Comparison of ENCODE assay signal across 39 cellular contexts in the genomic region with DNA sequence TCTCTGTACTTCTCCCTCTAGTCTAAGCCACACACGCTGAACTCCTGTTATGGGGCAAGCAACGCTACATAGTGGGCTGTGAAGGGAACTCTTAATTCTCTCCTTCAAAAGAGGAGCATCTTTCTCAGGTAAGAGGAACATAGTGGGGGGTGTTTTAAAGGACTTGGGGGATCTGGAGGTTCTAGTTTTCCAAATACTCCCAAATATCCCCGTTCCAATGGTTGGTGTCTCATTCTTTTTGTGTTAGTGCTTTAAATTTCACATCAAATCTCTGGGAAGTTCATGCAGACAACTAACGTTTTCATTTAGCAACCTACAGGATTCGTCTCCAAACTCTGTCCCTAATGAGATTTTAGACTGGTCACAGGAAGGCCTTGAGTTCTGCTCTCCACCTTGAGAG. TPM values are rescaled to one million over a fixed set of nuclear protein-coding genes. Genes with fewer than 3 reads are reported as not detected.
"Had no signal": no experiment of that assay in that cellular context is flagged by ENCODE, and none has a peak within 500 bp of the region (broad histone marks: within the 10 kb centered on the region; RNA-seq: fewer than 3 reads in every experiment).

No MANE protein-coding gene starts in this region.

- H3K27me3 ChIP-seq: ascending aorta, body of pancreas, brain microvascular endothelial cell, breast epithelium had no signal

- H3K4me3 ChIP-seq: ascending aorta, body of pancreas, breast epithelium had no signal

- H3K4me1 ChIP-seq: body of pancreas had no signal

- DNase-seq: activated B cell treated with CpG ODN at 0.5 μM for 24 hours; activated CD4-positive, alpha-beta memory T cell treated with anti-CD3 and anti-CD28 coated beads for 36 hours; activated CD4-positive, alpha-beta T cell treated with anti-CD3 and anti-CD28 coated beads for 4 hours; activated CD4-positive, alpha-beta T cell treated with anti-CD3 and anti-CD28 coated beads, Interleukin-2, amount 10 ng/mL, durations not matched to agents 24 days and 14 days; activated CD4-positive, alpha-beta T cell treated with anti-CD3 and anti-CD28 coated beads, Interleukin-2, amount 50 U/mL, for 1 hour; activated CD4-positive, alpha-beta T cell treated with anti-CD3 and anti-CD28 coated beads, Interleukin-2, amount 50 U/mL, for 4 hours; activated CD4-positive, CD25-positive, alpha-beta regulatory T cell treated with anti-CD3 and anti-CD28 coated beads, Interleukin-2, amount 50 U/mL, for 72 hours; activated CD8-positive, alpha-beta memory T cell treated with anti-CD3 and anti-CD28 coated beads, Interleukin-2, amount 50 U/mL, for 4 hours; activated CD8-positive, alpha-beta T cell treated with anti-CD3 and anti-CD28 coated beads for 36 hours; activated effector memory CD4-positive, alpha-beta T cell treated with anti-CD3 and anti-CD28 coated beads, Interleukin-2, amount 50 U/mL, for 16 hours; activated naive CD4-positive, alpha-beta T cell treated with anti-CD3 and anti-CD28 coated beads, Interleukin-2, amount 10 ng/mL, durations not matched to agents 7 days and 5 days; activated naive CD4-positive, alpha-beta T cell treated with Interleukin-2 at 50 U/mL for 16 hours; activated naive CD8-positive, alpha-beta T cell treated with anti-CD3 and anti-CD28 coated beads, Interleukin-2, amount 10 ng/mL, durations not matched to agents 7 days and 5 days; activated naive CD8-positive, alpha-beta T cell treated with anti-CD3 and anti-CD28 coated beads, Interleukin-2, amount 50 U/mL, for 24 hours; activated T-cell treated with anti-CD3 and anti-CD28 coated beads for 4 hours; activated T-cell treated with anti-CD3 and anti-CD28 coated beads, Interleukin-2, amount 50 U/mL, for 1 hour; activated T-cell treated with anti-CD3 and anti-CD28 coated beads, Interleukin-2, amount 50 U/mL, for 4 hours; activated T-cell treated with anti-CD3 and anti-CD28 coated beads, Interleukin-2, amount 50 U/mL, for 72 hours; amygdala; anterior cingulate cortex; body of pancreas; brain microvascular endothelial cell; caudate nucleus; cerebellar nuclear complex; T-helper 1 cell; T-helper 2 cell; T-helper 9 cell had no signal

- FAIRE-seq: TTC549 had no signal

- H3K36me3 ChIP-seq: ascending aorta, brain microvascular endothelial cell, breast epithelium had no signal

- H3K4me1 Mint-ChIP-seq: activated B cell treated with CpG ODN at 0.5 μM for 24 hours; activated CD4-positive, alpha-beta T cell treated with anti-CD3 and anti-CD28 coated beads, Interleukin-2, amount 10 ng/mL, durations not matched to agents 24 days and 14 days; activated naive CD4-positive, alpha-beta T cell treated with anti-CD3 and anti-CD28 coated beads, Interleukin-2, amount 10 ng/mL, durations not matched to agents 7 days and 5 days; activated naive CD8-positive, alpha-beta T cell treated with anti-CD3 and anti-CD28 coated beads, Interleukin-2, amount 10 ng/mL, durations not matched to agents 7 days and 5 days; activated naive CD8-positive, alpha-beta T cell treated with anti-CD3 and anti-CD28 coated beads, Interleukin-2, amount 50 U/mL, for 24 hours; activated T-helper 17 cell treated with anti-CD3 and anti-CD28 coated beads, Interleukin-2, amount 50 U/mL, for 72 hours; central memory CD8-positive, alpha-beta T cell had no signal

- H3K27ac ChIP-seq: ascending aorta, body of pancreas, brain microvascular endothelial cell, breast epithelium, VCaP had no signal

- H3K4me3 Mint-ChIP-seq: activated B cell treated with CpG ODN at 0.5 μM for 24 hours; activated CD4-positive, alpha-beta memory T cell treated with anti-CD3 and anti-CD28 coated beads for 36 hours; activated CD4-positive, alpha-beta T cell treated with anti-CD3 and anti-CD28 coated beads, Interleukin-2, amount 10 ng/mL, durations not matched to agents 24 days and 14 days; activated CD8-positive, alpha-beta T cell treated with anti-CD3 and anti-CD28 coated beads for 36 hours; activated naive CD4-positive, alpha-beta T cell treated with anti-CD3 and anti-CD28 coated beads, Interleukin-2, amount 10 ng/mL, durations not matched to agents 7 days and 5 days; activated naive CD4-positive, alpha-beta T cell treated with anti-CD3 and anti-CD28 coated beads, Interleukin-2, amount 50 U/mL, for 24 hours; activated naive CD8-positive, alpha-beta T cell; activated naive CD8-positive, alpha-beta T cell treated with anti-CD3 and anti-CD28 coated beads, Interleukin-2, amount 10 ng/mL, durations not matched to agents 7 days and 5 days; activated naive CD8-positive, alpha-beta T cell treated with anti-CD3 and anti-CD28 coated beads, Interleukin-2, amount 50 U/mL, for 24 hours; activated T-cell treated with anti-CD3 and anti-CD28 coated beads, Interleukin-2, amount 50 U/mL, for 4 hours; activated T-cell treated with anti-CD3 and anti-CD28 coated beads, Interleukin-2, amount 50 U/mL, for 72 hours; activated T-helper 1 cell treated with anti-CD3 and anti-CD28 coated beads, Interleukin-12 subunit alpha, Interleukin-12 subunit beta, Interleukin-2, Interleukin-4 antibody, amounts not matched to agents 30 ng/mL and 10 ng/mL and 1 ng/mL, durations not matched to agents 14 hours and 24 hours and 36 hours; activated T-helper 17 cell treated with anti-CD3 and anti-CD28 coated beads, Interleukin-2, amount 50 U/mL, for 72 hours; central memory CD8-positive, alpha-beta T cell; T-helper 1 cell treated with Interleukin-12 subunit alpha and Interleukin-12 subunit beta and Interleukin-4 antibody, amounts not matched to agents 30 μg/mL and 1 μg/mL, for 36 hours; T-helper 2 cell treated with Interferon-gamma antibody and Interleukin-4, amounts not matched to agents 5 μg/mL and 100 μg/mL, for 36 hours had no signal

- H3K9me3 Mint-ChIP-seq: activated naive CD4-positive, alpha-beta T cell treated with anti-CD3 and anti-CD28 coated beads, Interleukin-2, amount 50 U/mL, for 24 hours had no signal

- H3K27me3 Mint-ChIP-seq: activated CD4-positive, alpha-beta memory T cell treated with anti-CD3 and anti-CD28 coated beads for 36 hours; activated CD8-positive, alpha-beta T cell treated with anti-CD3 and anti-CD28 coated beads for 36 hours; activated naive CD4-positive, alpha-beta T cell treated with anti-CD3 and anti-CD28 coated beads, Interleukin-2, amount 50 U/mL, for 24 hours; activated naive CD8-positive, alpha-beta T cell; activated naive CD8-positive, alpha-beta T cell treated with anti-CD3 and anti-CD28 coated beads, Interleukin-2, amount 50 U/mL, for 24 hours; activated T-helper 17 cell treated with anti-CD3 and anti-CD28 coated beads, Interleukin-2, amount 50 U/mL, for 72 hours had no signal

- H3K9me3 ChIP-seq: body of pancreas, breast epithelium had no signal

- ATAC-seq: activated CD8-positive, alpha-beta T cell treated with anti-CD3 and anti-CD28 coated beads for 36 hours; activated naive CD8-positive, alpha-beta T cell treated with anti-CD3 and anti-CD28 coated beads, Interleukin-2, amount 50 U/mL, for 24 hours; activated T-cell treated with anti-CD3 and anti-CD28 coated beads, Interleukin-2, amount 50 U/mL, for 4 hours; activated T-cell treated with anti-CD3 and anti-CD28 coated beads, Interleukin-2, amount 50 U/mL, for 72 hours; activated T-helper 17 cell treated with anti-CD3 and anti-CD28 coated beads, Interleukin-2, amount 50 U/mL, for 72 hours; body of pancreas had no signal

- H3K27ac Mint-ChIP-seq: activated B cell treated with CpG ODN at 0.5 μM for 24 hours; activated CD4-positive, alpha-beta memory T cell treated with anti-CD3 and anti-CD28 coated beads for 36 hours; activated CD4-positive, alpha-beta T cell treated with anti-CD3 and anti-CD28 coated beads, Interleukin-2, amount 10 ng/mL, durations not matched to agents 24 days and 14 days; activated CD8-positive, alpha-beta T cell treated with anti-CD3 and anti-CD28 coated beads for 36 hours; activated naive CD4-positive, alpha-beta T cell treated with anti-CD3 and anti-CD28 coated beads, Interleukin-2, amount 10 ng/mL, durations not matched to agents 7 days and 5 days; activated naive CD4-positive, alpha-beta T cell treated with anti-CD3 and anti-CD28 coated beads, Interleukin-2, amount 50 U/mL, for 24 hours; activated naive CD8-positive, alpha-beta T cell; activated naive CD8-positive, alpha-beta T cell treated with anti-CD3 and anti-CD28 coated beads, Interleukin-2, amount 10 ng/mL, durations not matched to agents 7 days and 5 days; activated naive CD8-positive, alpha-beta T cell treated with anti-CD3 and anti-CD28 coated beads, Interleukin-2, amount 50 U/mL, for 24 hours; activated T-cell treated with anti-CD3 and anti-CD28 coated beads, Interleukin-2, amount 50 U/mL, for 72 hours; activated T-helper 1 cell treated with anti-CD3 and anti-CD28 coated beads, Interleukin-12 subunit alpha, Interleukin-12 subunit beta, Interleukin-2, Interleukin-4 antibody, amounts not matched to agents 30 ng/mL and 10 ng/mL and 1 ng/mL, durations not matched to agents 14 hours and 24 hours and 36 hours; activated T-helper 17 cell treated with anti-CD3 and anti-CD28 coated beads, Interleukin-2, amount 50 U/mL, for 72 hours; T-helper 1 cell treated with Interleukin-12 subunit alpha and Interleukin-12 subunit beta and Interleukin-4 antibody, amounts not matched to agents 30 μg/mL and 1 μg/mL, for 36 hours; T-helper 2 cell treated with Interferon-gamma antibody and Interleukin-4, amounts not matched to agents 5 μg/mL and 100 μg/mL, for 36 hours had no signal

RNA-seq across cellular contexts. Expression of a gene that starts 12.4 kb away (rescaled TPM):
- total RNA-seq: activated CD4-positive, alpha-beta T cell treated with anti-CD3 and anti-CD28 coated beads, Interleukin-2, amount 10 ng/mL, durations not matched to agents 24 days and 14 days; activated CD8-positive, alpha-beta memory T cell treated with anti-CD3 and anti-CD28 coated beads for 36 hours; activated T-helper 1 cell treated with anti-CD3 and anti-CD28 coated beads, Interleukin-12 subunit alpha, Interleukin-12 subunit beta, Interleukin-2, Interleukin-4 antibody, amounts not matched to agents 30 ng/mL and 10 ng/mL and 1 ng/mL, durations not matched to agents 14 hours and 24 hours and 36 hours had no signal

RNA-seq across cellular contexts. Expression of a gene that starts 17.7 kb away (rescaled TPM):
- total RNA-seq: activated B cell treated with CpG ODN at 0.5 μM for 24 hours; activated CD4-positive, alpha-beta T cell treated with anti-CD3 and anti-CD28 coated beads, Interleukin-2, amount 10 ng/mL, durations not matched to agents 24 days and 14 days; activated CD8-positive, alpha-beta memory T cell treated with anti-CD3 and anti-CD28 coated beads for 36 hours; activated T-cell treated with anti-CD3 and anti-CD28 coated beads, Interleukin-2, amount 50 U/mL, for 4 hours; activated T-helper 1 cell treated with anti-CD3 and anti-CD28 coated beads, Interleukin-12 subunit alpha, Interleukin-12 subunit beta, Interleukin-2, Interleukin-4 antibody, amounts not matched to agents 30 ng/mL and 10 ng/mL and 1 ng/mL, durations not matched to agents 14 hours and 24 hours and 36 hours; activated T-helper 17 cell treated with anti-CD3 and anti-CD28 coated beads, Interleukin-2, amount 50 U/mL, for 72 hours; ascending aorta; body of pancreas had no signal
